23 cellular contexts compared by ENCODE assay signal in genomic region chr14:105426416-105427130, GRCh38. TPM values are rescaled to one million over a fixed set of nuclear protein-coding genes. Genes with fewer than 3 reads are reported as not detected.
DNase-seq lines count a peak whose midpoint lies in the region; ATAC-seq and TF ChIP-seq lines count a peak whose summit lies in the region.
"Had no signal": no experiment of that assay in that cellular context is flagged by ENCODE, and none has a peak within 500 bp of the region (broad histone marks: within the 10 kb centered on the region; RNA-seq: fewer than 3 reads in every experiment).

No MANE protein-coding gene starts in this region.

- no peak overlapping the region for H3K9ac ChIP-seq in endodermal cell (ENCODE audit: extremely low read depth, low read length, poor library complexity, severe bottlenecking)

- H3K9me3 ChIP-seq in endodermal cell (ENCODE audit: control insufficient read depth, low read length): peaks cover 19% of the 10 kb centered on the region
- H3K9me3 ChIP-seq in osteoblast (ENCODE audit: low read depth, low read length): no peaks in the 10 kb centered on the region
- H3K9me3 ChIP-seq: SJSA1 had no signal

- no peak overlapping the region for H3K4me2 ChIP-seq in osteoblast (ENCODE audit: insufficient read depth, low read length)

- H3K4me1 ChIP-seq in endodermal cell (ENCODE audit: control insufficient read depth, insufficient read depth, low read length): no peaks in the 10 kb centered on the region
- H3K4me1 ChIP-seq in osteoblast (ENCODE audit: insufficient read depth, low read length): peaks cover 13% of the 10 kb centered on the region

- TF ChIP-seq CTCF in endodermal cell (conservative IDR thresholded peaks at IDR 0.05) (no peak), osteoblast (IDR thresholded peaks at IDR 0.05; ENCODE audit: extremely low read depth, low read depth, low read length) (no peak)

- peaks cover 4% of the 10 kb centered on the region for H3K36me3 ChIP-seq in H7 (replicated peaks; ENCODE audit: control insufficient read depth, insufficient read depth, low read length)
- peaks cover 56% of the 10 kb centered on the region for H3K36me3 ChIP-seq in endodermal cell (ENCODE audit: control insufficient read depth, insufficient read depth, low read length)
- H3K36me3 ChIP-seq in osteoblast (ENCODE audit: insufficient read depth, low read length): peaks cover 5% of the 10 kb centered on the region

- H4K20me1 ChIP-seq in osteoblast (ENCODE audit: insufficient read depth, low read length): peaks cover 60% of the 10 kb centered on the region

- peaks cover 88% of the 10 kb centered on the region for H3K79me2 ChIP-seq in osteoblast (ENCODE audit: insufficient read depth, low read length)

- H3K9me3 Mint-ChIP-seq in activated naive CD4-positive, alpha-beta T cell treated with anti-CD3 and anti-CD28 coated beads, Interleukin-2, amount 50 U/mL, for 24 hours: no peaks in the 10 kb centered on the region
- no peaks in the 10 kb centered on the region for H3K9me3 Mint-ChIP-seq in activated naive CD4-positive, alpha-beta T cell treated with anti-CD3 and anti-CD28 coated beads, Interleukin-2, amount 50 U/mL, for 72 hours
- H3K9me3 Mint-ChIP-seq in endodermal cell: peaks cover 10% of the 10 kb centered on the region

- H3K4me3 ChIP-seq in H7 (ENCODE audit: insufficient read depth, low read depth, low read length) (no peak overlapping the region), endodermal cell (ENCODE audit: low read length) (no peak overlapping the region), osteoblast (ENCODE audit: insufficient read depth, low read length) (no peak overlapping the region)
- H3K4me3 ChIP-seq: SJSA1 had no signal

- peak overlapping the region; percentile 46 for H3K27ac Mint-ChIP-seq in activated naive CD4-positive, alpha-beta T cell treated with anti-CD3 and anti-CD28 coated beads, Interleukin-2, amount 50 U/mL, for 24 hours
- peak overlapping the region in 1 of 2 donors; percentile 44 for H3K27ac Mint-ChIP-seq in activated naive CD4-positive, alpha-beta T cell treated with anti-CD3 and anti-CD28 coated beads, Interleukin-2, amount 50 U/mL, for 72 hours
- H3K27ac Mint-ChIP-seq in endodermal cell: no peak overlapping the region

- no peak for DNase-seq in activated naive CD4-positive, alpha-beta T cell treated with anti-CD3 and anti-CD28 coated beads, Interleukin-2, amount 50 U/mL, for 72 hours (ENCODE audit: low spot score in 2 of 2)
- DNase-seq in H7 (peak; percentile 63), endodermal cell (peak; percentile 37), osteoblast (ENCODE audit: insufficient read length, low spot score, missing footprints) (peak; percentile 47), NCI-H82 (lab: John Stamatoyannopoulos, UW) (no peak), DMS153 treated with DMSO at 0.1 percent for 48 hours (lab: John Stamatoyannopoulos, UW; ENCODE audit: unreplicated experiment) (no peak)
- DNase-seq: ACHN, AML-193, DMS79, IMR-90, NCI-H1105, NCI-H146, NCI-H2029, NCI-H345, NCI-H524, NCI-H774 had no signal

- ATAC-seq in activated naive CD4-positive, alpha-beta T cell treated with anti-CD3 and anti-CD28 coated beads, Interleukin-2, amount 50 U/mL, for 72 hours: no peak
- no peak for ATAC-seq in GM18511 (IDR thresholded peaks at IDR 0.05; ENCODE audit: unreplicated experiment)
- ATAC-seq: HCT116, Panc1 had no signal

- H3K27me3 ChIP-seq in H7 (ENCODE audit: control insufficient read depth, insufficient read depth, low read length) (no peaks in the 10 kb centered on the region), endodermal cell (ENCODE audit: control insufficient read depth, insufficient read depth, low read length, poor library complexity, severe bottlenecking) (no peaks in the 10 kb centered on the region), osteoblast (ENCODE audit: insufficient read depth, low read length) (no peaks in the 10 kb centered on the region)
- H3K27me3 ChIP-seq: SJSA1 had no signal

- H3K27ac ChIP-seq in endodermal cell (ENCODE audit: low read depth, low read length) (no peak overlapping the region), osteoblast (ENCODE audit: low read depth, low read length) (no peak overlapping the region)
- H3K27ac ChIP-seq: 22Rv1, C4-2B, SJSA1 had no signal

- H3K4me1 Mint-ChIP-seq in activated naive CD4-positive, alpha-beta T cell treated with anti-CD3 and anti-CD28 coated beads, Interleukin-2, amount 50 U/mL, for 24 hours: peaks cover 28% of the 10 kb centered on the region
- H3K4me1 Mint-ChIP-seq in endodermal cell: no peaks in the 10 kb centered on the region

- no peaks in the 10 kb centered on the region for H3K27me3 Mint-ChIP-seq in activated naive CD4-positive, alpha-beta T cell treated with anti-CD3 and anti-CD28 coated beads, Interleukin-2, amount 50 U/mL, for 24 hours
- H3K27me3 Mint-ChIP-seq in endodermal cell (ENCODE audit: insufficient read depth): no peaks in the 10 kb centered on the region

- H2AFZ ChIP-seq in osteoblast (ENCODE audit: low read length): no peak overlapping the region

- peaks cover 10% of the 10 kb centered on the region for H3K36me3 Mint-ChIP-seq in activated naive CD4-positive, alpha-beta T cell treated with anti-CD3 and anti-CD28 coated beads, Interleukin-2, amount 50 U/mL, for 24 hours
- H3K36me3 Mint-ChIP-seq in activated naive CD4-positive, alpha-beta T cell treated with anti-CD3 and anti-CD28 coated beads, Interleukin-2, amount 50 U/mL, for 72 hours: peaks cover 8 to 45% of the 10 kb centered on the region in 2 donors
- H3K36me3 Mint-ChIP-seq in endodermal cell (ENCODE audit: low read depth): peaks cover 66% of the 10 kb centered on the region

- no peak overlapping the region for H3K4me3 Mint-ChIP-seq in activated naive CD4-positive, alpha-beta T cell treated with anti-CD3 and anti-CD28 coated beads, Interleukin-2, amount 50 U/mL, for 24 hours
- H3K4me3 Mint-ChIP-seq in endodermal cell: no peak overlapping the region

- 95 to 97% methylated on average over 20 to 21 of the region's 21 CpGs for WGBS in endodermal cell (ENCODE audit: insufficient coverage in 1 of 2, insufficient read length in 1 of 2), 2 experiments

RNA-seq across cellular contexts. Expression of gene MTA1, which starts 6.9 kb away (rescaled TPM):
- 100 to 1,000 TPM; 121 to 137 TPM for total RNA-seq in activated naive CD4-positive, alpha-beta T cell treated with anti-CD3 and anti-CD28 coated beads, Interleukin-2, amount 50 U/mL, for 72 hours
- 120 and 160 TPM in 2 replicates for total RNA-seq in H7 (2014; rRNA removed; shearing (Covaris generic))
- total RNA-seq in endodermal cell (100 to 1,000 TPM; 245 to 246 TPM), osteoblast (60.4 TPM in 2 replicates)
- 182 TPM for polyA plus RNA-seq in endodermal cell (2013, experiment 1 of 2)
- 153 TPM for polyA plus RNA-seq in endodermal cell (2013, experiment 2 of 2)

RNA-seq across cellular contexts. Expression of gene TEX22, which starts 28.2 kb away (rescaled TPM):
- 1 to 10 TPM; 2.0 to 4.6 TPM for total RNA-seq in activated naive CD4-positive, alpha-beta T cell treated with anti-CD3 and anti-CD28 coated beads, Interleukin-2, amount 50 U/mL, for 72 hours
- 0.42 and 1.1 TPM in 2 replicates for total RNA-seq in H7 (2014; rRNA removed; shearing (Covaris generic))
- total RNA-seq in endodermal cell (1 to 10 TPM; 1.9 to 3.5 TPM), osteoblast (under 0.01 and 0.29 TPM in 2 replicates)
- 0.57 TPM for polyA plus RNA-seq in endodermal cell (2013, experiment 1 of 2)
- 1.2 TPM for polyA plus RNA-seq in endodermal cell (2013, experiment 2 of 2)

RNA-seq across cellular contexts. Expression of gene CRIP2, which starts 48.0 kb away (rescaled TPM):
- total RNA-seq in activated naive CD4-positive, alpha-beta T cell treated with anti-CD3 and anti-CD28 coated beads, Interleukin-2, amount 50 U/mL, for 72 hours: under 1 TPM; 0.27 to 0.34 TPM
- total RNA-seq in H7 (2014; rRNA removed; shearing (Covaris generic)): 3.7 and 8.7 TPM in 2 replicates
- total RNA-seq in endodermal cell (1 to 10 TPM; 3.9 to 5.3 TPM), osteoblast (31.5 and 43.8 TPM in 2 replicates)
- polyA plus RNA-seq in endodermal cell (2013, experiment 1 of 2): 96.3 TPM
- 93.1 TPM for polyA plus RNA-seq in endodermal cell (2013, experiment 2 of 2)

Comparison
In these comparisons a context has a peak if more than half of its experiments do, and no peak if none do; other contexts are left out.
1. DNase-seq: peak in H7 (single experiment), endodermal cell (single experiment) and osteoblast (single experiment); none in activated naive CD4-positive, alpha-beta T cell treated with anti-CD3 and anti-CD28 coated beads, Interleukin-2, amount 50 U/mL, for 72 hours (0 of 2), NCI-H82 (single experiment) and DMS153 treated with DMSO at 0.1 percent for 48 hours (single experiment).